In the genomic region with DNA sequence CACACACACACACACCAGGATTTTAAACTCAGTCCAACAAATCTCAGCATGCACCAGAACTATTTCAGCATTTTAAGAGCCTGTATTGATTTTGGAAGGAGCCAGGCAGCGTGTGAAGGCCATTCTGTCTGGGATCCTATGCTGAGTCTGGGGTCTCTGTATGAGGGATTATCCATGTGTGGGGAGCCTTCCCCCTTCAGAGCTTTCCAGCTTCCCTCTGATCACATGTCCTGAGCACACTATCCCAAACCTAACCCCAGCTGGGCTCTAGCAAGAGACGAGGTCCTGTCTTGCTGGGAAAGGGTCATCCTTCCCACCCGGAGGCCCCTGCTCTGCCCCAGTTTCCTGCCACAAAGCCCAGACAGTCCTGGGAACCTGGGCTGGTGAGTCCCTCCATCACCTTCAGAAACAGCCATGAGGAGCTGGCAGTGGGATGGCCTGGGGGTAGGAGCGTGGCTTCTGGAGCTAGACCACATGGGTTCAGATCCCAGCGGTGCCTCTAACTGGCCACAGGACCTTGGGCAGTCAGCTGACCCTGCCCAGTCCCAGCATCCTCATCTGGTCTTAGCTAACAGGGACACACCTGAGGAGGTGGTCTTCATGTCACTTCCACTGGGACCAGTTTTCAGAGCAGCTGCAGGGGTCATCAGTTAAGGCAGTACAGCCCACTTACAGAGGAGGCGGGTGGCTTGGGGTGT, we compare ENCODE assay signal across 24 cellular contexts.
"Had no signal": no experiment of that assay in that cellular context is flagged by ENCODE, and none has a peak within 500 bp of the region (broad histone marks: within the 10 kb centered on the region; RNA-seq: fewer than 3 reads in every experiment).

No MANE protein-coding gene starts in this region.

- H3K4me1 Mint-ChIP-seq: central memory CD8-positive, alpha-beta T cell; nephron had no signal

- H3K27me3 Mint-ChIP-seq: activated naive CD8-positive, alpha-beta T cell had no signal

- H3K27ac ChIP-seq: gastrocnemius medialis, right lobe of liver, skin epidermis, testis, transverse colon had no signal

- H3K9me3 ChIP-seq: gastrocnemius medialis, right lobe of liver, testis, transverse colon had no signal

- H3K4me3 ChIP-seq: gastrocnemius medialis, right lobe of liver, skin epidermis, testis, transverse colon had no signal

- H3K36me3 ChIP-seq: gastrocnemius medialis, right lobe of liver, transverse colon had no signal

- H3K36me3 Mint-ChIP-seq: activated naive CD8-positive, alpha-beta T cell had no signal

- H3K9me3 Mint-ChIP-seq: activated T-helper 2 cell treated with anti-CD3 and anti-CD28 coated beads, Interferon-gamma antibody, Interleukin-2, Interleukin-4, amounts not matched to agents 10 μg/mL and 5 μg/mL and 100 μg/mL, durations not matched to agents 14 hours and 24 hours and 36 hours; central memory CD8-positive, alpha-beta T cell; nephron had no signal

- H3K4me3 Mint-ChIP-seq: activated naive CD8-positive, alpha-beta T cell; central memory CD8-positive, alpha-beta T cell; nephron had no signal

- ATAC-seq: gastrocnemius medialis; left cardiac atrium; left ventricle myocardium superior; right lobe of liver; stimulated activated naive CD8-positive, alpha-beta T cell treated with anti-CD3 and anti-CD28 coated beads, Interleukin-15, Interleukin-2, amounts not matched to agents 100 U/mL and 50 U/mL, for 24 hours had no signal

- DNase-seq: activated CD4-positive, alpha-beta T cell treated with anti-CD3 and anti-CD28 coated beads for 1 hour; activated CD4-positive, alpha-beta T cell treated with anti-CD3 and anti-CD28 coated beads, Interleukin-2, amount 50 U/mL, for 1 hour; activated naive CD4-positive, alpha-beta T cell treated with Interleukin-2 at 50 U/mL for 16 hours; activated T-cell treated with anti-CD3 and anti-CD28 coated beads, Interleukin-2, amount 50 U/mL, for 48 hours; anterior cingulate cortex; dermis blood vessel endothelial cell; effector CD4-positive, alpha-beta T cell; gastrocnemius medialis; glutamatergic neuron; left cardiac atrium; left ventricle myocardium superior; stimulated activated CD4-positive, alpha-beta T cell treated with anti-CD3 and anti-CD28 coated beads, Interleukin-12 subunit alpha, Interleukin-12 subunit beta, amount 100 ng/mL, for 4 hours; stimulated activated CD4-positive, alpha-beta T cell treated with anti-CD3 and anti-CD28 coated beads, Interleukin-4, amount 100 ng/mL, for 1 hour; stimulated activated naive CD8-positive, alpha-beta T cell treated with anti-CD3 and anti-CD28 coated beads, Interleukin-15, Interleukin-2, amounts not matched to agents 100 U/mL and 50 U/mL, for 24 hours; T-helper 2 cell; testis; transverse colon had no signal

- H3K27ac Mint-ChIP-seq: activated naive CD8-positive, alpha-beta T cell; activated T-helper 2 cell treated with anti-CD3 and anti-CD28 coated beads, Interferon-gamma antibody, Interleukin-2, Interleukin-4, amounts not matched to agents 10 μg/mL and 5 μg/mL and 100 μg/mL, durations not matched to agents 14 hours and 24 hours and 36 hours; nephron; progenitor cell of endocrine pancreas had no signal

- H3K27me3 ChIP-seq: gastrocnemius medialis, right lobe of liver, testis, transverse colon had no signal

- H3K4me1 ChIP-seq: gastrocnemius medialis, right lobe of liver, testis, transverse colon had no signal
